In the genomic region with DNA sequence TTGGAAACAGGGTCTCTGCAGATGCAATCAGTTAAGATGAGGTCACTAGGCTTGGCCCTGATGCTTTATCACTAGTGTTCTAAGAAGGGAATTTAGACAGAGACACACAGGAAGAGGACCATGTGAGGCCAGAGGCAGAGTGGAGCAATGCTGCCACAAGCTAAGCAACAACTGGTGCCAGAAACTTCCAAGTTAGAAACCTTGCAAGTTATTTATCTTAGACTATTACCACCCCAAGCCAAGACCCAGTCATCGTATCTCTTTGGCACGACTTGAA, we compare ENCODE assay signal across 21 cellular contexts.
"Had no signal": no experiment of that assay in that cellular context is flagged by ENCODE, and none has a peak within 500 bp of the region (broad histone marks: within the 10 kb centered on the region; RNA-seq: fewer than 3 reads in every experiment).

No MANE protein-coding gene starts in this region.

- H3K9me3 ChIP-seq: breast epithelium, right atrium auricular region, tibial nerve had no signal

- H3K27ac ChIP-seq: breast epithelium, right atrium auricular region, skin epidermis had no signal

- ATAC-seq: activated CD4-positive, CD25-positive, alpha-beta regulatory T cell treated with anti-CD3 and anti-CD28 coated beads, Interleukin-2, amount 50 U/mL, for 24 hours; activated CD8-positive, alpha-beta memory T cell treated with anti-CD3 and anti-CD28 coated beads, Interleukin-2, amount 10 ng/mL, durations not matched to agents 7 days and 5 days had no signal

- H3K9me3 Mint-ChIP-seq: activated T-helper 2 cell treated with anti-CD3 and anti-CD28 coated beads, Interferon-gamma antibody, Interleukin-2, Interleukin-4, amounts not matched to agents 10 μg/mL and 5 μg/mL and 100 μg/mL, durations not matched to agents 14 hours and 24 hours and 36 hours had no signal

- H3K27me3 ChIP-seq: breast epithelium, right atrium auricular region, tibial nerve had no signal

- H3K4me3 ChIP-seq: breast epithelium, right atrium auricular region, skin epidermis, tibial nerve had no signal

- DNase-seq: activated CD4-positive, alpha-beta T cell treated with anti-CD3 and anti-CD28 coated beads, Interleukin-2, amount 50 U/mL, for 4 hours; activated CD8-positive, alpha-beta memory T cell treated with anti-CD3 and anti-CD28 coated beads, Interleukin-2, amount 10 ng/mL, durations not matched to agents 7 days and 5 days; activated naive CD4-positive, alpha-beta T cell treated with anti-CD3 and anti-CD28 coated beads, Interleukin-2, amount 50 U/mL, for 16 hours; activated T-cell treated with anti-CD3 and anti-CD28 coated beads, Interleukin-2, amount 50 U/mL, for 1 hour; aorta; cerebellar nuclear complex; dermis blood vessel endothelial cell; hippocampal formation; kidney glomerular epithelial cell; stimulated activated CD4-positive, alpha-beta T cell treated with anti-CD3 and anti-CD28 coated beads, Interleukin-15, amount 100 ng/mL, for 24 hours; stimulated activated CD4-positive, alpha-beta T cell treated with anti-CD3 and anti-CD28 coated beads, Interleukin-4, amount 100 ng/mL, for 1 hour; stimulated activated naive CD4-positive, alpha-beta T cell; substantia nigra; T1000 had no signal

- H3K27me3 Mint-ChIP-seq: activated CD8-positive, alpha-beta memory T cell treated with anti-CD3 and anti-CD28 coated beads, Interleukin-2, amount 10 ng/mL, durations not matched to agents 7 days and 5 days; progenitor cell of endocrine pancreas had no signal

- H3K27ac Mint-ChIP-seq: activated CD8-positive, alpha-beta memory T cell treated with anti-CD3 and anti-CD28 coated beads, Interleukin-2, amount 10 ng/mL, durations not matched to agents 7 days and 5 days; activated T-helper 2 cell treated with anti-CD3 and anti-CD28 coated beads, Interferon-gamma antibody, Interleukin-2, Interleukin-4, amounts not matched to agents 10 μg/mL and 5 μg/mL and 100 μg/mL, durations not matched to agents 14 hours and 24 hours and 36 hours; progenitor cell of endocrine pancreas had no signal

- H3K4me3 Mint-ChIP-seq: activated CD8-positive, alpha-beta memory T cell treated with anti-CD3 and anti-CD28 coated beads, Interleukin-2, amount 10 ng/mL, durations not matched to agents 7 days and 5 days had no signal
